22 cellular contexts compared by ENCODE assay signal in the genomic region with DNA sequence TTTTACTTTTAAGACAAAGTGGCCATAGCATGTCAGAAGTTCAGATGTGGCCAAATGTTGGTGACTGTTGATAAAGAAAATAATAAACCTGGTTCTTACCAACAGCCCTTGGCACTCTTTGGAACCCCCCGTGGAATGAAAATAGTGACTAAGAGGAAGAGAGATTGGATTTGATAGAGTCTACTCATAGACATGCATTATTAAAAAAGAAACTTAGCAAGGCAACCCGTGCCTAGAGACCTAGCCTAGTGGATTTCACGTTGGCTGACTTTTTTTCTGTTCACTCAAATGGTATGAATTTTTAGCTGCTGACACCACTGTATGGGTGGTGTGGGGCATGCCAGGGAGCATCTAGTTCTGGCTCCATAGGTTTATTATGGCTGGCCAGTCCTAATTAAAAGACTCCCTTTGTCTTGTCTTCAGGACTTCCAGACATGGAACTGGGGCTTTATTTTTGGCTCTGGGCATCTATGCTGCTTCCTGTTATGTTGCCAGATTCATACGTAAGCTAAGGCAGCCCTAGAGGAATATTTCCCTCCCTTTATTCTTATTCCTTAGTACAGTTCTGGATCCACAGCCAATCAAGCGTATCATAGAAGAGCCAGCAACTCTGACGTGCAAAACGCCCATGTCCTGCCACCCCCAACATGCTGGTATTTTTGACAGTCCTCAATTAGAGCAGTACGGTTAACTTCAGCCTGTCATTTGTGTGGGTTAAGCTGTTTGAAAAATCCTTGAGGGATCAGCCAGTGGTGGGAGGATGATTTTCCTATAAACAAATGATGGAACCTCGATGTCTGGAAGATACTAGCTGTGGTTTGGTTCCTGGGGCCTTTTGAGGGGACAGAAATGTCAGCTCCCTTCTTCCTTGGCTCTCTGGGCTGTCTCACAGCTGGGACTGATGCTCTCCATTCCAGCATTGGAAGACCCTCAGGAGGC.
A peak's percentile ranks its signal among the peaks of the same experiment; 100 is the strongest.
DNase-seq lines count a peak whose midpoint lies in the region; ATAC-seq, FAIRE-seq and TF ChIP-seq lines count a peak whose summit lies in the region.
"Had no signal": no experiment of that assay in that cellular context is flagged by ENCODE, and none has a peak within 500 bp of the region (broad histone marks: within the 10 kb centered on the region; RNA-seq: fewer than 3 reads in every experiment).

No MANE protein-coding gene starts in this region.

- H3K27me3 ChIP-seq in GM23248 (replicated peaks; ENCODE audit: insufficient read depth), result no peaks in the 10 kb centered on the region
- H3K27me3 ChIP-seq in astrocyte (ENCODE audit: insufficient read depth, low read length), result no peaks in the 10 kb centered on the region
- H3K27me3 ChIP-seq in stomach, result no peaks in the 10 kb centered on the region
- no peaks in the 10 kb centered on the region for H3K27me3 ChIP-seq in PC-9 (ENCODE audit: insufficient read depth, low read depth)
- no peaks in the 10 kb centered on the region for H3K27me3 ChIP-seq in uterus
- H3K27me3 ChIP-seq: gastrocnemius medialis, left lung, spleen, transverse colon had no signal

- peak overlapping the region; percentile 8; the same call in 1 of the 2 replicates for H3K9ac ChIP-seq in GM23248
- H3K9ac ChIP-seq in astrocyte (ENCODE audit: low read length), result peak overlapping the region; percentile 9

- H3K36me3 Mint-ChIP-seq in astrocyte (ENCODE audit: low read depth, unreplicated experiment), result no peaks in the 10 kb centered on the region
- H3K36me3 Mint-ChIP-seq: naive B cell had no signal

- no peaks in the 10 kb centered on the region for H3K27me3 Mint-ChIP-seq in astrocyte (ENCODE audit: low read depth, unreplicated experiment)

- DNase-seq in GM23248 (peak; percentile 64), astrocyte (ENCODE audit: low read depth) (no peak), fibroblast of villous mesenchyme (ENCODE audit: low read depth) (peak; percentile 34), stomach (no peak), PC-9 (no peak), putamen (ENCODE audit: low spot score) (no peak), uterus (no peak)
- DNase-seq: activated T-cell treated with anti-CD3 and anti-CD28 coated beads, Interleukin-2, amount 50 U/mL, for 24 hours; C1 segment of cervical spinal cord; DMS153; effector memory CD8-positive, alpha-beta T cell; gastrocnemius medialis; GOT3; left lung; naive B cell; posterior cingulate gyrus; spleen; transverse colon had no signal

- no peak for TF ChIP-seq CTCF in astrocyte (IDR thresholded peaks at IDR 0.05; ENCODE audit: insufficient read depth, low read depth, low read length)
- no peak for TF ChIP-seq CTCF in fibroblast of villous mesenchyme (IDR thresholded peaks at IDR 0.05; ENCODE audit: insufficient read depth, low read depth, low read length)
- no peak for TF ChIP-seq CTCF in stomach (IDR thresholded peaks at IDR 0.05)
- TF ChIP-seq CTCF in PC-9 (conservative IDR thresholded peaks at IDR 0.05), result no peak
- no peak for TF ChIP-seq CTCF in uterus (IDR thresholded peaks at IDR 0.05)

- POLR2A ChIA-PET in PC-9 (lab: Charles Lee; ENCODE audit: unreplicated experiment), result no interaction called here

- H3K9me3 ChIP-seq in GM23248 (ENCODE audit: low read depth) (no peaks in the 10 kb centered on the region), astrocyte (ENCODE audit: insufficient read depth, low read depth, low read length) (no peaks in the 10 kb centered on the region), stomach (no peaks in the 10 kb centered on the region), PC-9 (ENCODE audit: insufficient read depth, low read depth) (no peaks in the 10 kb centered on the region), uterus (no peaks in the 10 kb centered on the region)
- H3K9me3 ChIP-seq: gastrocnemius medialis, left lung, spleen, transverse colon had no signal

- H3K36me3 ChIP-seq in GM23248 (ENCODE audit: low read depth) (no peaks in the 10 kb centered on the region), astrocyte (ENCODE audit: insufficient read depth, low read length) (no peaks in the 10 kb centered on the region), stomach (no peaks in the 10 kb centered on the region), PC-9 (ENCODE audit: low read depth) (no peaks in the 10 kb centered on the region), uterus (no peaks in the 10 kb centered on the region)
- H3K36me3 ChIP-seq: gastrocnemius medialis, left lung, spleen, transverse colon had no signal

- TF ChIP-seq EP300 in stomach (IDR thresholded peaks at IDR 0.05), result no peak

- in situ Hi-C loops in GM23248 (cut with MboI), result no loop called here

- H3K4me3 ChIP-seq in GM23248 (peak overlapping the region; percentile 27), astrocyte (ENCODE audit: insufficient read depth, low read depth, low read length) (peak overlapping the region; percentile 20), fibroblast of villous mesenchyme (ENCODE audit: low read depth, low read length) (no peak overlapping the region), stomach (no peak overlapping the region), PC-9 (no peak overlapping the region), uterus (no peak overlapping the region)
- H3K4me3 ChIP-seq: gastrocnemius medialis, left lung, spleen, transverse colon had no signal

- peaks cover 2% of the 10 kb centered on the region for H3K9me3 Mint-ChIP-seq in astrocyte (ENCODE audit: unreplicated experiment)
- H3K9me3 Mint-ChIP-seq: activated T-cell treated with anti-CD3 and anti-CD28 coated beads, Interleukin-2, amount 50 U/mL, for 24 hours had no signal

- no peak for ATAC-seq in GM19324 (IDR thresholded peaks at IDR 0.05; ENCODE audit: low FRiP score, unreplicated experiment)
- ATAC-seq: effector memory CD8-positive, alpha-beta T cell; gastrocnemius medialis; left lung had no signal

- no TSS peak for BruUV-seq in PC-9 (replicated peaks; lab: Mats Ljungman, UMichigan)

- H3K9me2 ChIP-seq in GM23248 (ENCODE audit: insufficient read depth), result no peaks in the 10 kb centered on the region
- no peaks in the 10 kb centered on the region for H3K9me2 ChIP-seq in PC-9 (ENCODE audit: insufficient read depth)

- H3K27ac ChIP-seq in GM23248 (peak overlapping the region; percentile 65), astrocyte (ENCODE audit: low read depth, low read length) (no peak overlapping the region), stomach (peak overlapping the region in 3 of 5 donors; percentile 7 to 62 (median 18)), PC-9 (no peak overlapping the region), uterus (no peak overlapping the region)
- H3K27ac ChIP-seq: gastrocnemius medialis, HL-60, transverse colon had no signal

- H3K27ac Mint-ChIP-seq in astrocyte (ENCODE audit: unreplicated experiment), result no peak overlapping the region
- H3K27ac Mint-ChIP-seq: activated naive CD8-positive, alpha-beta T cell; activated T-cell treated with anti-CD3 and anti-CD28 coated beads, Interleukin-2, amount 50 U/mL, for 24 hours; effector memory CD8-positive, alpha-beta T cell; naive B cell had no signal

- CTCF ChIA-PET in PC-9 (lab: Charles Lee), result no interaction called here

- no peak overlapping the region for H3K4me3 Mint-ChIP-seq in astrocyte (ENCODE audit: unreplicated experiment)
- H3K4me3 Mint-ChIP-seq: activated naive CD8-positive, alpha-beta T cell; activated T-cell treated with anti-CD3 and anti-CD28 coated beads, Interleukin-2, amount 50 U/mL, for 24 hours; effector memory CD8-positive, alpha-beta T cell; naive B cell had no signal

- H4K20me1 ChIP-seq in GM23248 (ENCODE audit: insufficient read depth) (no peaks in the 10 kb centered on the region), astrocyte (ENCODE audit: insufficient read depth, low read length) (no peaks in the 10 kb centered on the region), PC-9 (ENCODE audit: insufficient read depth) (no peaks in the 10 kb centered on the region)

- H3K4me1 ChIP-seq in GM23248 (ENCODE audit: insufficient read depth) (peaks cover 20% of the 10 kb centered on the region), astrocyte (ENCODE audit: insufficient read depth, low read length) (peaks cover 5% of the 10 kb centered on the region), stomach (peaks cover 0 to 13% (median 3%) of the 10 kb centered on the region in 4 donors), PC-9 (replicated peaks; ENCODE audit: insufficient read depth) (no peaks in the 10 kb centered on the region), uterus (no peaks in the 10 kb centered on the region)
- H3K4me1 ChIP-seq: gastrocnemius medialis, left lung, spleen, transverse colon had no signal

- H3F3A ChIP-seq in GM23248 (ENCODE audit: insufficient read depth), result 0 out of 2 replicates have a peak, but pooled peaks cover 15% of the 10 kb centered on the region
- no peaks in the 10 kb centered on the region for H3F3A ChIP-seq in PC-9 (ENCODE audit: insufficient read depth, low read depth)

- intact Hi-C loops in stomach (cut with DNase I; ENCODE audit: low total_unique reads), result no loop called here
- intact Hi-C loops in PC-9 (cut with micrococcal nuclease; ENCODE audit: unreplicated experiment), result no loop called here
- intact Hi-C loops in uterus (cut with DNase I; ENCODE audit: low total_unique reads), result no loop called here

- WGBS in GM23248 (ENCODE audit: low coverage in 1 of 2, low lambda C conversion rate in 2 of 2, missing lambda C conversion rate in 2 of 2), 2 experiments, result 48 to 49% methylated on average over 9 of the region's 9 CpGs
- WGBS in stomach, 5 donors, result 49 to 76% (median 70%) methylated on average over 9 of the region's 9 CpGs

- FAIRE-seq in astrocyte (lab: Jason Lieb, UNC), result no peak
- FAIRE-seq: TTC549 had no signal

- TF ChIP-seq POLR2A in stomach (IDR thresholded peaks at IDR 0.05) (no peak), uterus (IDR thresholded peaks at IDR 0.05) (no peak)

- H2AFZ ChIP-seq in GM23248, result peak overlapping the region; percentile 18
- H2AFZ ChIP-seq in astrocyte (ENCODE audit: low read depth, low read length), result peak overlapping the region; percentile 15
- H2AFZ ChIP-seq in PC-9, result no peak overlapping the region

- H3K4me2 ChIP-seq in GM23248 (ENCODE audit: unreplicated experiment), result peak overlapping the region; percentile 14
- peak overlapping the region; percentile 75 for H3K4me2 ChIP-seq in astrocyte (ENCODE audit: low read length)
- H3K4me2 ChIP-seq in PC-9, result no peak overlapping the region

- no peaks in the 10 kb centered on the region for H3K79me2 ChIP-seq in GM23248 (ENCODE audit: insufficient read depth)
- H3K79me2 ChIP-seq in astrocyte (ENCODE audit: insufficient read depth, low read length), result no peaks in the 10 kb centered on the region
- no peaks in the 10 kb centered on the region for H3K79me2 ChIP-seq in PC-9 (ENCODE audit: low read depth)

- peaks cover 2% of the 10 kb centered on the region for H3K4me1 Mint-ChIP-seq in astrocyte (ENCODE audit: low read depth, unreplicated experiment)
- H3K4me1 Mint-ChIP-seq: naive B cell had no signal

Comparison
In these comparisons a context has a peak if more than half of its experiments do, and no peak if none do; other contexts are left out.
1. DNase-seq: peak in GM23248 (single experiment) and fibroblast of villous mesenchyme (single experiment); none in astrocyte (single experiment), stomach (single experiment), PC-9 (0 of 2), putamen (single experiment) and uterus (0 of 2).
2. H3K27ac ChIP-seq: peak in GM23248 (single experiment) and stomach (3 of 5); none in astrocyte (single experiment), PC-9 (single experiment) and uterus (0 of 2).
3. H3K4me3 ChIP-seq: peak in GM23248 (single experiment) and astrocyte (single experiment); none in fibroblast of villous mesenchyme (single experiment), stomach (0 of 4), PC-9 (single experiment) and uterus (0 of 2).